ENCODE assay signal across 8 cellular contexts in the genomic region with DNA sequence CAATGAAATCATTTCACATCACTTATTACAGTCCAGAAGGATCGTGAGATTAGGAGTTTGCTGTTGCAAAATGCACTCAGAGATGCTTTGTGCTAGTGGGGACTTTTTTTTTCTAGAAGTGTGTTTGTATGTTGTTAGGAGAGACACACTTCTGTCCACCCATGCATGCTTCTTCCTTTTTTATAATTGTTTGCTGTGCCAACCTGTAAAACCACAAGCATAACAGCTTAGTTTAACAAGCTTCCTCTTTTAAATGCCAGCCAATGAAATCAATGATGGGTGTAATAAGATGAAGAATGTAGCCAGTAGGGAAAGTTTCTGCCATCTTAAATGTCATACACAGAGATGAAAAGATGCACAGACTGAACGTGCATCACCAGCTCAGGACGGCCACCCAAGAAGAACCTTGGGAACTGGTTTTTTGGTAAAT.
DNase-seq lines count a peak whose midpoint lies in the region; ATAC-seq lines count a peak whose summit lies in the region.

No MANE protein-coding gene starts in this region.

- no peaks in the 10 kb centered on the region for H3K36me3 ChIP-seq in BLaER1

- no peaks in the 10 kb centered on the region for H3K27me3 ChIP-seq in BLaER1

- no peaks in the 10 kb centered on the region for H3K9me3 Mint-ChIP-seq in activated CD4-positive, alpha-beta memory T cell treated with anti-CD3 and anti-CD28 coated beads for 36 hours

- peak overlapping the region; percentile 59 for H3K4me3 ChIP-seq in BLaER1

- peaks cover 29% of the 10 kb centered on the region for H3K9me3 ChIP-seq in BLaER1

- peak overlapping the region; percentile 2 for H3K4me3 Mint-ChIP-seq in activated CD4-positive, alpha-beta memory T cell treated with anti-CD3 and anti-CD28 coated beads for 36 hours

- ATAC-seq in GM18909 (IDR thresholded peaks at IDR 0.05; ENCODE audit: poor library complexity, unreplicated experiment) (peak; percentile 46), HG03045 (IDR thresholded peaks at IDR 0.05; ENCODE audit: unreplicated experiment) (no peak)

- DNase-seq in KBM-7 (peak; percentile 94), NCI-H1105 (lab: John Stamatoyannopoulos, UW) (no peak), ACHN (no peak), cortex of kidney (lab: John Stamatoyannopoulos, UW) (no peak)
- DNase-seq in activated CD4-positive, alpha-beta memory T cell treated with anti-CD3 and anti-CD28 coated beads for 36 hours, result no peak

- H3K4me1 ChIP-seq in BLaER1, result peaks cover 97% of the 10 kb centered on the region

- H3K4me1 Mint-ChIP-seq in activated CD4-positive, alpha-beta memory T cell treated with anti-CD3 and anti-CD28 coated beads for 36 hours (ENCODE audit: low read depth), result peaks cover 87% of the 10 kb centered on the region

- intact Hi-C loops in activated CD4-positive, alpha-beta memory T cell treated with anti-CD3 and anti-CD28 coated beads for 36 hours (cut with micrococcal nuclease), result loop anchor here (1.0 to 5.0 kb wide), 4 partner anchors 9 to 306 kb away; partner anchors contain the start of gene STT3B

- POLR2A ChIA-PET in activated CD4-positive, alpha-beta memory T cell treated with anti-CD3 and anti-CD28 coated beads for 36 hours (lab: Charles Lee), result interaction anchor here (0.7 to 1.5 kb wide), 4 partner anchors 13 to 305 kb away, joined by 3 to 5 read pairs (median 4); partner anchors contain the start of gene STT3B

- peak overlapping the region; percentile 91 for H3K4me2 ChIP-seq in BLaER1

- in situ Hi-C loops in KBM-7 (cut with MboI; ENCODE audit: low pct_unique_long_range_greater_than_20kb, low sequenced_read_pairs), result no loop called here
- in situ Hi-C loops in ACHN (cut with HindIII; ENCODE audit: low pct_ligation_motif_present, low pct_unique_long_range_greater_than_20kb, low sequenced_read_pairs), result no loop called here

- peak overlapping the region; percentile 96 for H3K27ac ChIP-seq in BLaER1

- peaks cover 1% of the 10 kb centered on the region for H3K36me3 Mint-ChIP-seq in activated CD4-positive, alpha-beta memory T cell treated with anti-CD3 and anti-CD28 coated beads for 36 hours

- H3K27me3 Mint-ChIP-seq in activated CD4-positive, alpha-beta memory T cell treated with anti-CD3 and anti-CD28 coated beads for 36 hours, result no peaks in the 10 kb centered on the region

- H3K27ac Mint-ChIP-seq in activated CD4-positive, alpha-beta memory T cell treated with anti-CD3 and anti-CD28 coated beads for 36 hours, result peak overlapping the region; percentile 84

- no peaks in the 10 kb centered on the region for H4K20me1 ChIP-seq in BLaER1

- H3K9ac ChIP-seq in BLaER1, result peak overlapping the region; percentile 82

- CTCF ChIA-PET in activated CD4-positive, alpha-beta memory T cell treated with anti-CD3 and anti-CD28 coated beads for 36 hours (lab: Charles Lee), result interaction anchor here (1.1 kb wide), 1 partner anchor 16 kb away, joined by 3 read pairs; no protein-coding TSS in a partner anchor
